Comparison of ENCODE assay signal across 36 cellular contexts in genomic region chr3:10502185-10502880, GRCh38. TPM values are rescaled to one million over a fixed set of nuclear protein-coding genes. Genes with fewer than 3 reads are reported as not detected.
"Had no signal": no experiment of that assay in that cellular context is flagged by ENCODE, and none has a peak within 500 bp of the region (broad histone marks: within the 10 kb centered on the region; RNA-seq: fewer than 3 reads in every experiment).

No MANE protein-coding gene starts in this region.

- H3K4me1 Mint-ChIP-seq: immature natural killer cell had no signal

- H3K4me3 Mint-ChIP-seq: activated CD4-positive, alpha-beta T cell treated with anti-CD3 and anti-CD28 coated beads for 36 hours; activated CD8-positive, alpha-beta T cell treated with anti-CD3 and anti-CD28 coated beads, Interleukin-2, amount 10 ng/mL, durations not matched to agents 7 days and 5 days; activated naive CD8-positive, alpha-beta T cell; activated T-cell treated with anti-CD3 and anti-CD28 coated beads, Interleukin-2, amount 50 U/mL, for 72 hours; effector memory CD8-positive, alpha-beta T cell; immature natural killer cell; natural killer cell treated with Interleukin-12 subunit alpha and Interleukin-12 subunit beta and Interleukin-15 and Interleukin-18, amount 100 ng/mL, for 72 hours; T-helper 2 cell treated with Interferon-gamma antibody and Interleukin-4, amounts not matched to agents 5 μg/mL and 100 μg/mL, for 36 hours had no signal

- H3K27me3 ChIP-seq: right lobe of liver had no signal

- H3K27ac ChIP-seq: adrenal gland, ascending aorta, cardiac muscle cell, coronary artery, lower lobe of right lung, neutrophil, skin epidermis, suprapubic skin, tibial artery, upper lobe of right lung had no signal

- H3K9me3 Mint-ChIP-seq: activated T-cell treated with anti-CD3 and anti-CD28 coated beads, Interleukin-2, amount 50 U/mL, for 72 hours; brain; effector memory CD8-positive, alpha-beta T cell; immature natural killer cell; natural killer cell treated with Interleukin-12 subunit alpha and Interleukin-12 subunit beta and Interleukin-15 and Interleukin-18, amount 100 ng/mL, for 72 hours; T-helper 2 cell treated with Interferon-gamma antibody and Interleukin-4, amounts not matched to agents 5 μg/mL and 100 μg/mL, for 36 hours had no signal

- H3K27ac Mint-ChIP-seq: activated CD4-positive, alpha-beta T cell treated with anti-CD3 and anti-CD28 coated beads for 36 hours; activated CD8-positive, alpha-beta T cell treated with anti-CD3 and anti-CD28 coated beads, Interleukin-2, amount 10 ng/mL, durations not matched to agents 7 days and 5 days; activated naive CD8-positive, alpha-beta T cell; activated T-cell treated with anti-CD3 and anti-CD28 coated beads, Interleukin-2, amount 50 U/mL, for 72 hours; effector memory CD8-positive, alpha-beta T cell; natural killer cell treated with Interleukin-12 subunit alpha and Interleukin-12 subunit beta and Interleukin-15 and Interleukin-18, amount 100 ng/mL, for 72 hours; T-helper 2 cell treated with Interferon-gamma antibody and Interleukin-4, amounts not matched to agents 5 μg/mL and 100 μg/mL, for 36 hours had no signal

- H3K4me3 ChIP-seq: adrenal gland, ascending aorta, cardiac muscle cell, coronary artery, lower lobe of right lung, mucosa of descending colon, right lobe of liver, skin epidermis, suprapubic skin, tibial artery, upper lobe of right lung had no signal

- ATAC-seq: activated CD4-positive, alpha-beta T cell treated with anti-CD3 and anti-CD28 coated beads for 36 hours; activated CD8-positive, alpha-beta T cell treated with anti-CD3 and anti-CD28 coated beads, Interleukin-2, amount 10 ng/mL, durations not matched to agents 7 days and 5 days; activated T-cell treated with anti-CD3 and anti-CD28 coated beads, Interleukin-2, amount 50 U/mL, for 72 hours; effector memory CD8-positive, alpha-beta T cell; esophagus mucosa; lower lobe of right lung; mucosa of descending colon; upper lobe of right lung had no signal

- H3K36me3 Mint-ChIP-seq: activated naive CD8-positive, alpha-beta T cell; brain; immature natural killer cell; natural killer cell treated with Interleukin-12 subunit alpha and Interleukin-12 subunit beta and Interleukin-15 and Interleukin-18, amount 100 ng/mL, for 72 hours had no signal

- DNase-seq: activated CD4-positive, alpha-beta T cell treated with anti-CD3 and anti-CD28 coated beads for 36 hours; activated CD4-positive, CD25-positive, alpha-beta regulatory T cell; activated CD8-positive, alpha-beta T cell treated with anti-CD3 and anti-CD28 coated beads, Interleukin-2, amount 10 ng/mL, durations not matched to agents 7 days and 5 days; activated effector memory CD4-positive, alpha-beta T cell treated with Interleukin-2 at 50 U/mL for 16 hours; activated naive CD4-positive, alpha-beta T cell treated with Interleukin-2 at 50 U/mL for 16 hours; activated T-cell treated with anti-CD3 and anti-CD28 coated beads for 4 hours; activated T-cell treated with anti-CD3 and anti-CD28 coated beads, Interleukin-2, amount 50 U/mL, for 72 hours; cerebellar nuclear complex; effector memory CD8-positive, alpha-beta T cell; foreskin fibroblast; head of caudate nucleus; hypothalamus; immature natural killer cell; lower lobe of right lung; mesendoderm; mucosa of descending colon; stimulated activated CD4-positive, alpha-beta T cell treated with anti-CD3 and anti-CD28 coated beads, Interleukin-4, amount 100 ng/mL, for 24 hours; stimulated activated naive CD4-positive, alpha-beta T cell; T-helper 1 cell; tibial artery; upper lobe of right lung had no signal

- H3K4me1 ChIP-seq: ascending aorta, lower lobe of right lung, upper lobe of right lung had no signal

- H3K36me3 ChIP-seq: adrenal gland, ascending aorta, cardiac muscle cell, lower lobe of right lung, neutrophil, right lobe of liver, suprapubic skin, tibial artery, upper lobe of right lung had no signal

- H3K9me3 ChIP-seq: adrenal gland, ascending aorta, lower lobe of right lung, mucosa of descending colon, neutrophil, right lobe of liver, suprapubic skin, tibial artery, upper lobe of right lung had no signal

- FAIRE-seq: endothelial cell of umbilical vein had no signal

RNA-seq across cellular contexts. Expression of gene ATP2B2, which starts 3.1 kb away (rescaled TPM):
- total RNA-seq: activated CD8-positive, alpha-beta T cell treated with anti-CD3 and anti-CD28 coated beads, Interleukin-2, amount 10 ng/mL, durations not matched to agents 7 days and 5 days; activated T-cell treated with anti-CD3 and anti-CD28 coated beads, Interleukin-2, amount 50 U/mL, for 72 hours; ascending aorta; endothelial cell of umbilical vein; kidney epithelial cell; natural killer cell treated with Interleukin-12 subunit alpha and Interleukin-12 subunit beta and Interleukin-15 and Interleukin-18, amount 100 ng/mL, for 72 hours had no signal
- polyA plus RNA-seq: endothelial cell of umbilical vein, immature natural killer cell had no signal
